Comparison of ENCODE assay signal across 1 cellular context in the genomic region with DNA sequence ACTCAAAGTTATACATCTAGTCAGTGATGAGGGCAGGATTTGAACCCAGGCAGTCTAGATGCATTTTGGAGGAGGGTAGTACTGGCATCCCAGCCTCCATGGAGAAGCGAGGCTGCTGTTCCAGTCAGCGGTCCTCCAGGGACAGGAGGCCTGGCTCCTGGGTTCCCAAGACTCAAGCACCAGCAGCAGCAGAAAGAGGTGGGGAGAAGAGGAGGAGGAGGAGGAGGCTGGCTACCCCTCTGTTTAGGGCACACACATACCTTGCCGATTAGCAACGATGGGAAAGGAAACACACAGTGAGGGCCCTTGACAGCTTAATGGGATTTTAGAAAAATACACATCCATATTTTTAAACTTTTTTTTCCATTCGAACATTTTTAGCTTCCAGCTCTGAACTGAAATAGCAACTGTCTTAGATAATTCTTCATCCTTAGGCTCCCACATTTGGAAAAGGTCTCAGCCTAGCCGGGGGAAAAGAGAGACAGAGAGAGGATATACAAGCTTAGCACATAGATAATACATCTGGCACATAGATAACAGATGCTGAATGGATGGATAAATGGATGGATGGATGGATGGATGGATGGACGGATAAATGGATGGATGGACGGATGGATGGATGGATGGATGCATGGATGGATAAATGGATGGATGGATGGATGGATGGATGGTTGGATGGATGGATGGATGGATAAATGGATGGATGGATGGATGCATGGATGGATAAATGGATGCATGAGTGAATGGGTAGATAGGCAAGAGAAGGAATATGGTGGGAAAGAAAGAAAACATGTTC.
TF ChIP-seq lines count a peak whose summit lies in the region.

No MANE protein-coding gene starts in this region.

TF ChIP-seq in HepG2, 621 proteins besides CTCF, POLR2A, EP300 and RAD21:
- TF ChIP-seq ZBED4 (CRISPR knock-in tag; IDR thresholded peaks at IDR 0.05; ENCODE audit: borderline replicate concordance) (no peak), WIZ (CRISPR knock-in tag; IDR thresholded peaks at IDR 0.05) (no peak), LCORL (IDR thresholded peaks at IDR 0.05) (0 out of 2 replicates have a peak, but pooled peaks have one; percentile 7), LCORL (CRISPR knock-in tag; IDR thresholded peaks at IDR 0.05) (no peak), ZNF747 (CRISPR knock-in tag; IDR thresholded peaks at IDR 0.05; ENCODE audit: borderline replicate concordance) (no peak)
